16 cellular contexts compared by ENCODE assay signal in genomic region chr10:103747193-103747865, GRCh38.
DNase-seq lines count a peak whose midpoint lies in the region; ATAC-seq and TF ChIP-seq lines count a peak whose summit lies in the region.
"Had no signal": no experiment of that assay in that cellular context is flagged by ENCODE, and none has a peak within 500 bp of the region (broad histone marks: within the 10 kb centered on the region; RNA-seq: fewer than 3 reads in every experiment).

No MANE protein-coding gene starts in this region.

- no peak overlapping the region for H3K4me3 Mint-ChIP-seq in activated CD8-positive, alpha-beta T cell treated with anti-CD3 and anti-CD28 coated beads, Interleukin-2, amount 10 ng/mL, durations not matched to agents 7 days and 5 days
- H3K4me3 Mint-ChIP-seq in activated CD8-positive, alpha-beta T cell treated with anti-CD3 and anti-CD28 coated beads for 36 hours = no peak overlapping the region
- peak overlapping the region; percentile 54 for H3K4me3 Mint-ChIP-seq in T-helper 2 cell treated with Interferon-gamma antibody and Interleukin-4, amounts not matched to agents 5 μg/mL and 100 μg/mL, for 36 hours

- TF ChIP-seq CTCF in activated CD8-positive, alpha-beta T cell treated with anti-CD3 and anti-CD28 coated beads for 36 hours (IDR thresholded peaks at IDR 0.05) = no peak
- no peak for TF ChIP-seq CTCF in foreskin keratinocyte (conservative IDR thresholded peaks at IDR 0.05)
- TF ChIP-seq CTCF in tibial nerve (IDR thresholded peaks at IDR 0.05) = no peak

- WGBS in tibial nerve, 2 donors = 38 to 51% methylated on average over 9 to 11 of the region's 14 CpGs

- H3K27ac Mint-ChIP-seq in activated CD8-positive, alpha-beta T cell treated with anti-CD3 and anti-CD28 coated beads, Interleukin-2, amount 10 ng/mL, durations not matched to agents 7 days and 5 days = peak overlapping the region; percentile 23
- no peak overlapping the region for H3K27ac Mint-ChIP-seq in activated CD8-positive, alpha-beta T cell treated with anti-CD3 and anti-CD28 coated beads for 36 hours
- peak overlapping the region; percentile 92 for H3K27ac Mint-ChIP-seq in T-helper 2 cell treated with Interferon-gamma antibody and Interleukin-4, amounts not matched to agents 5 μg/mL and 100 μg/mL, for 36 hours

- H3K9me3 ChIP-seq in tibial nerve = peaks cover 0 to 2% (median 0%) of the 10 kb centered on the region in 4 donors

- H3K27ac ChIP-seq in foreskin keratinocyte = peak overlapping the region; percentile 75
- peak overlapping the region; percentile 63 to 85 (median 74) for H3K27ac ChIP-seq in tibial nerve
- H3K27ac ChIP-seq: VCaP had no signal

- peaks cover 3% of the 10 kb centered on the region for H3K9me3 Mint-ChIP-seq in activated CD8-positive, alpha-beta T cell treated with anti-CD3 and anti-CD28 coated beads, Interleukin-2, amount 10 ng/mL, durations not matched to agents 7 days and 5 days (ENCODE audit: insufficient read depth)
- peaks cover 2% of the 10 kb centered on the region for H3K9me3 Mint-ChIP-seq in activated CD8-positive, alpha-beta T cell treated with anti-CD3 and anti-CD28 coated beads for 36 hours
- H3K9me3 Mint-ChIP-seq in T-helper 2 cell treated with Interferon-gamma antibody and Interleukin-4, amounts not matched to agents 5 μg/mL and 100 μg/mL, for 36 hours = peaks cover 6% of the 10 kb centered on the region

- H3K27me3 ChIP-seq in foreskin keratinocyte (no peaks in the 10 kb centered on the region), tibial nerve (no peaks in the 10 kb centered on the region)
- H3K27me3 ChIP-seq: heart left ventricle had no signal

- TF ChIP-seq EP300 in tibial nerve (IDR thresholded peaks at IDR 0.05) = peak in 1 of 2 donors; percentile 69

- no peak for ATAC-seq in activated CD8-positive, alpha-beta T cell treated with anti-CD3 and anti-CD28 coated beads, Interleukin-2, amount 10 ng/mL, durations not matched to agents 7 days and 5 days
- ATAC-seq in activated CD8-positive, alpha-beta T cell treated with anti-CD3 and anti-CD28 coated beads for 36 hours = no peak
- ATAC-seq in foreskin keratinocyte (no peak), HG02759 (IDR thresholded peaks at IDR 0.05; ENCODE audit: unreplicated experiment) (no peak)

- no peak overlapping the region for H3K4me3 ChIP-seq in tibial nerve
- H3K4me3 ChIP-seq: coronary artery, heart left ventricle had no signal

- no peaks in the 10 kb centered on the region for H3K36me3 ChIP-seq in tibial nerve
- H3K36me3 ChIP-seq: heart left ventricle had no signal

- peaks cover 56% of the 10 kb centered on the region for H3K4me1 ChIP-seq in foreskin keratinocyte
- peaks cover 0 to 78% (median 34%) of the 10 kb centered on the region in 4 donors for H3K4me1 ChIP-seq in tibial nerve

- CTCF ChIA-PET in activated CD8-positive, alpha-beta T cell treated with anti-CD3 and anti-CD28 coated beads, Interleukin-2, amount 10 ng/mL, durations not matched to agents 7 days and 5 days (lab: Charles Lee) = interaction anchor here (1.0 to 9.1 kb wide), 4 partner anchors 11 to 35 kb away, joined by 3 to 64 read pairs (median 4); no protein-coding TSS in a partner anchor
- CTCF ChIA-PET in activated CD8-positive, alpha-beta T cell treated with anti-CD3 and anti-CD28 coated beads for 36 hours (lab: Charles Lee) = interaction anchor here (1.3 kb wide), 1 partner anchor 11 kb away, joined by 4 read pairs; no protein-coding TSS in a partner anchor

- H3K4me1 Mint-ChIP-seq in activated CD8-positive, alpha-beta T cell treated with anti-CD3 and anti-CD28 coated beads, Interleukin-2, amount 10 ng/mL, durations not matched to agents 7 days and 5 days (ENCODE audit: low read depth) = peaks cover 34% of the 10 kb centered on the region
- H3K4me1 Mint-ChIP-seq in activated CD8-positive, alpha-beta T cell treated with anti-CD3 and anti-CD28 coated beads for 36 hours (ENCODE audit: low read depth) = peaks cover 15% of the 10 kb centered on the region
- H3K4me1 Mint-ChIP-seq in T-helper 2 cell treated with Interferon-gamma antibody and Interleukin-4, amounts not matched to agents 5 μg/mL and 100 μg/mL, for 36 hours (ENCODE audit: low read depth) = peaks cover 42% of the 10 kb centered on the region

- intact Hi-C loops in activated CD8-positive, alpha-beta T cell treated with anti-CD3 and anti-CD28 coated beads for 36 hours (cut with micrococcal nuclease) = no loop called here

- DNase-seq in activated CD8-positive, alpha-beta T cell treated with anti-CD3 and anti-CD28 coated beads, Interleukin-2, amount 10 ng/mL, durations not matched to agents 7 days and 5 days = no peak
- DNase-seq in activated CD8-positive, alpha-beta T cell treated with anti-CD3 and anti-CD28 coated beads for 36 hours = no peak
- no peak for DNase-seq in T-helper 2 cell treated with Interferon-gamma antibody and Interleukin-4, amounts not matched to agents 5 μg/mL and 100 μg/mL, for 36 hours (ENCODE audit: low spot score)
- DNase-seq in foreskin keratinocyte (no peak), tibial nerve (ENCODE audit: low spot score in 2 of 2) (no peak), DMS53 treated with DMSO at 0.1 percent for 48 hours (lab: John Stamatoyannopoulos, UW; ENCODE audit: unreplicated experiment) (no peak), NCI-H510A (lab: John Stamatoyannopoulos, UW) (no peak)
- DNase-seq: activated T-cell treated with anti-CD3 and anti-CD28 coated beads for 4 hours, anterior cingulate cortex, heart left ventricle, islet precursor cell, KBM-7, NCI-H1417 had no signal

- peaks cover 1% of the 10 kb centered on the region for H3K36me3 Mint-ChIP-seq in activated CD8-positive, alpha-beta T cell treated with anti-CD3 and anti-CD28 coated beads, Interleukin-2, amount 10 ng/mL, durations not matched to agents 7 days and 5 days (ENCODE audit: low read depth)
- H3K36me3 Mint-ChIP-seq in activated CD8-positive, alpha-beta T cell treated with anti-CD3 and anti-CD28 coated beads for 36 hours (ENCODE audit: low read depth) = no peaks in the 10 kb centered on the region
- H3K36me3 Mint-ChIP-seq in T-helper 2 cell treated with Interferon-gamma antibody and Interleukin-4, amounts not matched to agents 5 μg/mL and 100 μg/mL, for 36 hours (ENCODE audit: low read depth) = peaks cover 4% of the 10 kb centered on the region

- peaks cover 2% of the 10 kb centered on the region for H3K27me3 Mint-ChIP-seq in activated CD8-positive, alpha-beta T cell treated with anti-CD3 and anti-CD28 coated beads, Interleukin-2, amount 10 ng/mL, durations not matched to agents 7 days and 5 days (ENCODE audit: low read depth)
- no peaks in the 10 kb centered on the region for H3K27me3 Mint-ChIP-seq in activated CD8-positive, alpha-beta T cell treated with anti-CD3 and anti-CD28 coated beads for 36 hours
- H3K27me3 Mint-ChIP-seq in T-helper 2 cell treated with Interferon-gamma antibody and Interleukin-4, amounts not matched to agents 5 μg/mL and 100 μg/mL, for 36 hours (ENCODE audit: low read depth) = no peaks in the 10 kb centered on the region

- POLR2A ChIA-PET in activated CD8-positive, alpha-beta T cell treated with anti-CD3 and anti-CD28 coated beads, Interleukin-2, amount 10 ng/mL, durations not matched to agents 7 days and 5 days (lab: Charles Lee) = interaction anchor here (0.6 to 1.1 kb wide), 3 partner anchors 10 to 325 kb away, joined by 3 read pairs; no protein-coding TSS in a partner anchor
- POLR2A ChIA-PET in activated CD8-positive, alpha-beta T cell treated with anti-CD3 and anti-CD28 coated beads for 36 hours (lab: Charles Lee) = interaction anchor here (1.0 to 1.3 kb wide), 3 partner anchors 9 to 25 kb away, joined by 3 to 4 read pairs (median 3); no protein-coding TSS in a partner anchor

- no peak for TF ChIP-seq POLR2A in tibial nerve (IDR thresholded peaks at IDR 0.05)
